In the genomic region with DNA sequence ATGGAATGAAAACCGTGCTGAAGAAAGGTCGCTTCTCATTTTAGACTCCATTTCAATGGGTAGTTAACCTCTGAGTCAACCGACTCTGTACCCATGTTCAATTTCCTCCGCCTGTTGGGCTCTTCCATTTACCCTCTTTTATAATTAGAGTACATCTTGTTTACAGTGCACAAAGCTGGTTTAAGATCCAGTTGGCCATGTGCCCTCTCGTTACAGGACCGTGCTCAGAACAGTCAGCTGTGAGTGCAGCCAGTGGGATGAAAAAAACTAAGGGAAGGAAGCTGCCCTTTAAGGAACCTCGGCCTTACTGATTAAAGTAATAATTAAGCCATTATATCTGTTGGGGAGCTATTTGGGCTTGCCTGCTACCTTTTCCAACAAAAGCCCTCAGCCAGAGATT, we compare ENCODE assay signal across 1 cellular context.
TF ChIP-seq lines count a peak whose summit lies in the region.

No MANE protein-coding gene starts in this region.

TF ChIP-seq in A549, 52 proteins besides CTCF, POLR2A, EP300 and RAD21 (continued from another document):
- TF ChIP-seq NFE2L2 (conservative IDR thresholded peaks at IDR 0.05; ENCODE audit: low read length) (no peak), PBX3 (IDR thresholded peaks at IDR 0.05) (no peak), EHF (CRISPR knock-in tag; IDR thresholded peaks at IDR 0.05) (no peak), TP53 (CRISPR knock-in tag; IDR thresholded peaks at IDR 0.05) (no peak), HOXB5 (CRISPR knock-in tag; IDR thresholded peaks at IDR 0.05) (no peak), GATA3 (IDR thresholded peaks at IDR 0.05; ENCODE audit: borderline replicate concordance) (no peak)
